18 cellular contexts compared by ENCODE assay signal in genomic region chr1:210645582-210646257, GRCh38.
"Had no signal": no experiment of that assay in that cellular context is flagged by ENCODE, and none has a peak within 500 bp of the region (broad histone marks: within the 10 kb centered on the region; RNA-seq: fewer than 3 reads in every experiment).

No MANE protein-coding gene starts in this region.

- H3K4me1 ChIP-seq: ascending aorta, breast epithelium, gastroesophageal sphincter, transverse colon had no signal

- H3K4me3 ChIP-seq: ascending aorta, breast epithelium, gastroesophageal sphincter, heart left ventricle, transverse colon had no signal

- H3K27ac ChIP-seq: ascending aorta, breast epithelium, gastroesophageal sphincter, heart left ventricle, transverse colon, WERI-Rb-1 had no signal

- H3K9me3 ChIP-seq: ascending aorta, breast epithelium, gastroesophageal sphincter, heart left ventricle, transverse colon had no signal

- H3K27me3 ChIP-seq: ascending aorta, breast epithelium, gastroesophageal sphincter, heart left ventricle, transverse colon had no signal

- DNase-seq: activated CD4-positive, alpha-beta T cell treated with anti-CD3 and anti-CD28 coated beads for 1 hour; activated CD8-positive, alpha-beta memory T cell treated with anti-CD3 and anti-CD28 coated beads for 24 hours; activated CD8-positive, alpha-beta memory T cell treated with anti-CD3 and anti-CD28 coated beads, Interleukin-2, amount 50 U/mL, for 48 hours; activated gamma-delta T cell; cerebellar nuclear complex; cortex of kidney; effector CD4-positive, alpha-beta T cell; heart left ventricle; naive thymus-derived CD8-positive, alpha-beta T cell; occipital lobe; stimulated activated CD4-positive, alpha-beta T cell treated with anti-CD3 and anti-CD28 coated beads, Interleukin-2, amount 100 ng/mL, for 24 hours; stimulated activated naive CD4-positive, alpha-beta T cell treated with Interleukin-2 at 50 U/mL for 16 hours; transverse colon; WERI-Rb-1 had no signal

- H3K36me3 ChIP-seq: ascending aorta, breast epithelium, gastroesophageal sphincter, heart left ventricle, transverse colon, WERI-Rb-1 had no signal

- ATAC-seq: esophagus mucosa; gastroesophageal sphincter; heart left ventricle; naive thymus-derived CD8-positive, alpha-beta T cell had no signal
